In the genomic region with DNA sequence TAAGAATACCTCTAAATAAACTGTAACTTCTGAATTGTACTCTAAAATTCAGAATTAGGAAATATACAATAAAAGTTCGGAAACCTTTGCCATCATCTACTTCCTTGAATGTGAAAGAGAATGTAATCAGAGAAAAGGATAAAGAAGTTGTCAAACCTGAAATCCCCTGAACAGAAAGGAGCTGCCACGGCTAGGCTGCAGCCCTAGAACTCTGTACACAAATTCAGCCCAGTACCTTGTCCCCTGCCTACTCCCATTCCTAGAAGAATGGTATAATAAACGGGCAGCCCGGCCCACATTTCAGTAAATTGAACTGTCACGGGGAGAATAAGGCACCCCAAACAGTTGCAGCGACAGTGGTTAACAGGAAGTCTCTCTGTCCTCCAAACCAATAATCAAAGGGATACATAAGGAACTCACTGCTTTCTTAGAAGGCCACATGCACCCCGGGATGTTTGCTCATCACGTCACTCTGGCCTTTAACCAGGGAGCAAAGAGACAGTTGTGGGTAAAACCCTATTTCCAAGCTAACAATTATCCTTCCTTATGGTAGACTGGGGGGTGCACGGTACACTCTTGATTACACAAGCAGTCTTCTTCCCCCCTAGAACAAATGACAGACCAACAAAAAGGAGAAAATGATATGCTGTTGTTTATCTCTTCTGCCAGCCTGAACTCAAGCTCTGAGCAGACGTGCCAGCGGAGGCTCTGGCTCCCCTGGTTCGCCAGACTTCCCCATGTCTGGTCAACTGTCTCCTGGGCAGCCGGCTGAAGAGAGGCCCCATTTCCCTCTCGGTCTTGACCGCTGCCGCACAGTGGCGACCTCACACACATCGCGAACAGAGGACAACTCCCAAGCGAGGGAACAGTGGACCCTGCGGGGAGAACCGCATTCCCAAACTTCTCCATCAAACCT, we compare ENCODE assay signal across 8 cellular contexts. TPM values are rescaled to one million over a fixed set of nuclear protein-coding genes. Genes with fewer than 3 reads are reported as not detected.
A peak's percentile ranks its signal among the peaks of the same experiment; 100 is the strongest.
DNase-seq lines count a peak whose midpoint lies in the region; ATAC-seq and TF ChIP-seq lines count a peak whose summit lies in the region.

No MANE protein-coding gene starts in this region.

- H3K27ac ChIP-seq in H9 (ENCODE audit: insufficient read length, low read depth, low read length), result no peak overlapping the region
- H3K27ac ChIP-seq in OCI-LY1 (ENCODE audit: low read depth, low read length, poor library complexity, severe bottlenecking), result no peak overlapping the region

- peak overlapping the region; percentile 91 for H3K4me3 ChIP-seq in OCI-LY1 (ENCODE audit: low read depth, low read length, poor library complexity, severe bottlenecking)

- no peak for TF ChIP-seq CTCF in H9 (conservative IDR thresholded peaks at IDR 0.05)
- no peak for TF ChIP-seq CTCF in OCI-LY1 (IDR thresholded peaks at IDR 0.05; ENCODE audit: low read length)
- no peak for TF ChIP-seq CTCF in glutamatergic neuron (IDR thresholded peaks at IDR 0.05; ENCODE audit: partially characterized antibody, unreplicated experiment)
- TF ChIP-seq CTCF in neural crest cell (conservative IDR thresholded peaks at IDR 0.05), result no peak

- H3K27me3 ChIP-seq in H9 (ENCODE audit: insufficient read depth, low read length) (no peaks in the 10 kb centered on the region), OCI-LY1 (ENCODE audit: insufficient read depth, low read length) (no peaks in the 10 kb centered on the region)

- H3K23me2 ChIP-seq in H9 (ENCODE audit: insufficient read length, low read depth, low read length, poor library complexity, severe bottlenecking), result peaks cover 15% of the 10 kb centered on the region

- ATAC-seq in activated naive CD4-positive, alpha-beta T cell treated with anti-CD3 and anti-CD28 coated beads, Interleukin-2, amount 50 U/mL, for 72 hours, result peak; percentile 4 to 10
- ATAC-seq in HG03520 (IDR thresholded peaks at IDR 0.05; ENCODE audit: unreplicated experiment), result no peak

- H2BK120ac ChIP-seq in H9 (ENCODE audit: low read depth, low read length, poor library complexity, severe bottlenecking), result no peak overlapping the region

- H4K20me1 ChIP-seq in H9 (ENCODE audit: control insufficient read depth, insufficient read depth, insufficient read length) (no peaks in the 10 kb centered on the region), OCI-LY1 (ENCODE audit: insufficient read depth, low read length) (no peaks in the 10 kb centered on the region)

- no peaks in the 10 kb centered on the region for H3F3A ChIP-seq in OCI-LY1 (ENCODE audit: insufficient read depth, low read length)

- H3K27ac Mint-ChIP-seq in H9, result peak overlapping the region in 1 of 3 experiments; percentile 40; a peak in 2 of 7 replicates
- H3K27ac Mint-ChIP-seq in activated naive CD4-positive, alpha-beta T cell treated with anti-CD3 and anti-CD28 coated beads, Interleukin-2, amount 50 U/mL, for 72 hours, result peak overlapping the region; percentile 59 to 85
- H3K27ac Mint-ChIP-seq in glutamatergic neuron (ENCODE audit: unreplicated experiment), result peak overlapping the region; percentile 66
- peak overlapping the region; percentile 84 for H3K27ac Mint-ChIP-seq in neural crest cell (ENCODE audit: unreplicated experiment)

- H4K91ac ChIP-seq in H9 (ENCODE audit: insufficient read length, low read depth, low read length), result no peak overlapping the region

- no peaks in the 10 kb centered on the region for H3K9me3 ChIP-seq in H9 (ENCODE audit: control insufficient read depth, low read depth, low read length)
- H3K9me3 ChIP-seq in OCI-LY1 (ENCODE audit: low read length), result no peaks in the 10 kb centered on the region

- H3K4me1 ChIP-seq in H9 (ENCODE audit: insufficient read depth, low read length), result peaks cover 5% of the 10 kb centered on the region; the same call in 1 of the 2 replicates
- peaks cover 20% of the 10 kb centered on the region for H3K4me1 ChIP-seq in OCI-LY1 (ENCODE audit: insufficient read depth, low read length, severe bottlenecking)

- no peak overlapping the region for H3K18ac ChIP-seq in H9 (ENCODE audit: insufficient read length, low read depth, low read length)

- no CpG with 5 or more reads among the region's 22 CpGs for WGBS in H9 (ENCODE audit: extremely low coverage, insufficient read length, low lambda C conversion rate)

- peak; percentile 66 for DNase-seq in EH (ENCODE audit: low read depth)
- DNase-seq in H9, result no peak
- peak in 1 of 2 donors; percentile 27 for DNase-seq in activated naive CD4-positive, alpha-beta T cell treated with anti-CD3 and anti-CD28 coated beads, Interleukin-2, amount 50 U/mL, for 72 hours (ENCODE audit: low spot score in 2 of 2)
- DNase-seq in glutamatergic neuron, result peak; percentile 50
- peak; percentile 29 for DNase-seq in neural crest cell (ENCODE audit: low read depth, low spot score)
- DNase-seq in NCI-H524 treated with DMSO at 0.1 percent for 48 hours (lab: John Stamatoyannopoulos, UW), result no peak

- H3K4ac ChIP-seq in H9 (ENCODE audit: low read depth, low read length), result no peak overlapping the region

- no peak overlapping the region for H2BK12ac ChIP-seq in H9 (ENCODE audit: insufficient read length, low read depth, low read length)

- H4K5ac ChIP-seq in H9 (ENCODE audit: insufficient read length, low read depth, low read length), result no peak overlapping the region

- H3K4me2 ChIP-seq in H9 (ENCODE audit: insufficient read depth, insufficient read length, low read length) (peak overlapping the region; percentile 87), OCI-LY1 (ENCODE audit: low read length) (peak overlapping the region; percentile 88)

- no peak overlapping the region for H3T11ph ChIP-seq in H9 (ENCODE audit: low read length)

- no peak overlapping the region for H2BK15ac ChIP-seq in H9 (ENCODE audit: low read depth, low read length)

- no peaks in the 10 kb centered on the region; the same call in 1 of the 2 replicates for H3K79me2 ChIP-seq in H9 (ENCODE audit: insufficient read depth, low read length)
- H3K79me2 ChIP-seq in OCI-LY1 (ENCODE audit: insufficient read depth, low read length), result no peaks in the 10 kb centered on the region

- H3K56ac ChIP-seq in H9 (ENCODE audit: insufficient read length, low read depth, low read length), result no peak overlapping the region

- H3K27me3 Mint-ChIP-seq in H9 (ENCODE audit: low read depth) (no peaks in the 10 kb centered on the region; the same call in 1 of the 2 replicates), glutamatergic neuron (ENCODE audit: unreplicated experiment) (peaks cover 7% of the 10 kb centered on the region), neural crest cell (ENCODE audit: low read depth) (peaks cover 3% of the 10 kb centered on the region)

- H3K9me3 Mint-ChIP-seq in H9 (no peaks in the 10 kb centered on the region), glutamatergic neuron (ENCODE audit: unreplicated experiment) (no peaks in the 10 kb centered on the region), neural crest cell (no peaks in the 10 kb centered on the region)
- H3K9me3 Mint-ChIP-seq in activated naive CD4-positive, alpha-beta T cell treated with anti-CD3 and anti-CD28 coated beads, Interleukin-2, amount 50 U/mL, for 72 hours, result no peaks in the 10 kb centered on the region

- H3K9ac ChIP-seq in H9 (ENCODE audit: extremely low read depth, insufficient read length, low read length) (peak overlapping the region; percentile 66), OCI-LY1 (ENCODE audit: low read length) (peak overlapping the region; percentile 90)

- H3K36me3 Mint-ChIP-seq in H9 (ENCODE audit: insufficient read depth in 1 of 3, low read depth in 3 of 3) (no peaks in the 10 kb centered on the region), glutamatergic neuron (ENCODE audit: unreplicated experiment) (no peaks in the 10 kb centered on the region), neural crest cell (ENCODE audit: low read depth) (no peaks in the 10 kb centered on the region)
- H3K36me3 Mint-ChIP-seq in activated naive CD4-positive, alpha-beta T cell treated with anti-CD3 and anti-CD28 coated beads, Interleukin-2, amount 50 U/mL, for 72 hours, result peaks cover 0 to 5% of the 10 kb centered on the region in 2 donors

- H3K4me3 Mint-ChIP-seq in H9 (peak overlapping the region; percentile 81 to 92), glutamatergic neuron (ENCODE audit: unreplicated experiment) (peak overlapping the region; percentile 93), neural crest cell (peak overlapping the region; percentile 90)

- no peak overlapping the region for H2BK20ac ChIP-seq in H9 (ENCODE audit: low read depth, low read length, poor library complexity, severe bottlenecking)

- H3K36me3 ChIP-seq in OCI-LY1 (ENCODE audit: insufficient read depth, low read length), result no peaks in the 10 kb centered on the region

- H3K79me1 ChIP-seq in H9 (ENCODE audit: insufficient read depth, low read depth, low read length, poor library complexity, severe bottlenecking), result no peaks in the 10 kb centered on the region

- no peak overlapping the region for H3K23ac ChIP-seq in H9 (ENCODE audit: insufficient read length, low read depth, low read length)

- H2BK5ac ChIP-seq in H9 (ENCODE audit: insufficient read length, low read length), result no peak overlapping the region

- H4K8ac ChIP-seq in H9 (replicated peaks; ENCODE audit: insufficient read length, low read depth, low read length), result no peak overlapping the region

- H3K9me2 ChIP-seq in OCI-LY1 (ENCODE audit: low read depth, low read length), result no peaks in the 10 kb centered on the region

- 0 out of 2 replicates have a peak overlapping the region, but pooled peaks have one; percentile 1 for H3K14ac ChIP-seq in H9 (ENCODE audit: insufficient read depth, low read length)

- H2AFZ ChIP-seq in H9 (ENCODE audit: low read length) (no peak overlapping the region), OCI-LY1 (ENCODE audit: low read length) (no peak overlapping the region; the same call in 1 of the 2 replicates)

- peaks cover 46 to 47% of the 10 kb centered on the region in 2 experiments for H3K4me1 Mint-ChIP-seq in H9
- no peaks in the 10 kb centered on the region for H3K4me1 Mint-ChIP-seq in glutamatergic neuron (ENCODE audit: low read depth, unreplicated experiment)
- H3K4me1 Mint-ChIP-seq in neural crest cell, result peaks cover 25% of the 10 kb centered on the region

- H2AK5ac ChIP-seq in H9 (ENCODE audit: insufficient read length, low read length), result no peak overlapping the region

RNA-seq across cellular contexts. Expression of gene RFFL, which starts 24.5 kb away (rescaled TPM):
- 21.1 and 21.4 TPM in 2 replicates for total RNA-seq in H9 (2021)
- total RNA-seq in activated naive CD4-positive, alpha-beta T cell treated with anti-CD3 and anti-CD28 coated beads, Interleukin-2, amount 50 U/mL, for 72 hours, result 10 to 100 TPM in 1 of 2 donors, 1 to 10 TPM in 1; 7.3 to 30.9 TPM
- total RNA-seq in glutamatergic neuron (ENCODE audit: unreplicated experiment), result 16.5 TPM
- 22.5 and 23.2 TPM in 2 replicates for total RNA-seq in neural crest cell

RNA-seq across cellular contexts. Expression of gene RAD51D, which starts 31.7 kb away (rescaled TPM):
- 14.0 and 15.8 TPM in 2 replicates for total RNA-seq in H9 (2021)
- 10 to 100 TPM; 30.4 TPM for total RNA-seq in activated naive CD4-positive, alpha-beta T cell treated with anti-CD3 and anti-CD28 coated beads, Interleukin-2, amount 50 U/mL, for 72 hours
- 10.1 TPM for total RNA-seq in glutamatergic neuron (ENCODE audit: unreplicated experiment)
- total RNA-seq in neural crest cell, result 21.3 and 22.5 TPM in 2 replicates

RNA-seq across cellular contexts. Expression of gene FNDC8, which starts 33.4 kb away (rescaled TPM):
- total RNA-seq in H9 (2021) (not detected in 2 replicates), glutamatergic neuron (ENCODE audit: unreplicated experiment) (not detected), neural crest cell (not detected in 2 replicates)
- total RNA-seq in activated naive CD4-positive, alpha-beta T cell treated with anti-CD3 and anti-CD28 coated beads, Interleukin-2, amount 50 U/mL, for 72 hours, result not detected

RNA-seq across cellular contexts. Expression of gene NLE1, which starts 54.1 kb away (rescaled TPM):
- total RNA-seq in H9 (2021) (41.7 and 43.9 TPM in 2 replicates), glutamatergic neuron (ENCODE audit: unreplicated experiment) (9.1 TPM), neural crest cell (35.8 and 40.0 TPM in 2 replicates)
- total RNA-seq in activated naive CD4-positive, alpha-beta T cell treated with anti-CD3 and anti-CD28 coated beads, Interleukin-2, amount 50 U/mL, for 72 hours, result 10 to 100 TPM; 17.7 to 35.6 TPM

RNA-seq across cellular contexts. Expression of gene UNC45B, which starts 59.6 kb away (rescaled TPM):
- total RNA-seq in H9 (2021) (0.07 and 0.22 TPM in 2 replicates), glutamatergic neuron (ENCODE audit: unreplicated experiment) (2.2 TPM), neural crest cell (not detected in 2 replicates)
- total RNA-seq in activated naive CD4-positive, alpha-beta T cell treated with anti-CD3 and anti-CD28 coated beads, Interleukin-2, amount 50 U/mL, for 72 hours, result under 1 TPM in 1 of 2 donors, not detected in 1; 0.07 TPM

Comparison
In these comparisons a context has a peak if more than half of its experiments do, and no peak if none do; other contexts are left out.
1. DNase-seq: peak in EH (single experiment), glutamatergic neuron (single experiment) and neural crest cell (single experiment); none in H9 (single experiment) and NCI-H524 treated with DMSO at 0.1 percent for 48 hours (single experiment).
2. Peak in every context shown above with its lines, with median percentiles within 50 percentile points of each other: H3K4me3 Mint-ChIP-seq.